In genomic region chr4:24071612-24072372, GRCh38 we compare ENCODE assay signal across 24 cellular contexts.
"Had no signal": no experiment of that assay in that cellular context is flagged by ENCODE, and none has a peak within 500 bp of the region (broad histone marks: within the 10 kb centered on the region; RNA-seq: fewer than 3 reads in every experiment).

No MANE protein-coding gene starts in this region.

- DNase-seq: colonic mucosa; effector CD8-positive, alpha-beta T cell; endodermal cell; foreskin fibroblast; heart left ventricle; left cardiac atrium; left ventricle myocardium inferior; lower lobe of right lung; natural killer cell; occipital lobe; ovary; stimulated activated CD4-positive, alpha-beta T cell treated with anti-CD3 and anti-CD28 coated beads, Interleukin-2, amount 100 ng/mL, for 24 hours; stimulated activated CD4-positive, alpha-beta T cell treated with anti-CD3 and anti-CD28 coated beads, Interleukin-4, amount 100 ng/mL, for 24 hours; stimulated activated naive CD4-positive, alpha-beta T cell treated with Interleukin-2 at 50 U/mL for 16 hours; stomach; thyroid gland; trophoblast cell had no signal

- H3K36me3 ChIP-seq: colonic mucosa, gastroesophageal sphincter, heart left ventricle, left ventricle myocardium inferior, lower lobe of right lung, ovary, stomach, thyroid gland, vagina had no signal

- H3K27me3 ChIP-seq: colonic mucosa, gastroesophageal sphincter, heart left ventricle, hepatocyte, ovary, stomach, thyroid gland, vagina had no signal

- H3K27ac ChIP-seq: colonic mucosa, gastroesophageal sphincter, heart left ventricle, hepatocyte, left ventricle myocardium inferior, lower lobe of right lung, ovary, stomach, vagina had no signal

- H3K4me3 ChIP-seq: colonic mucosa, gastroesophageal sphincter, heart left ventricle, hepatocyte, left ventricle myocardium inferior, lower lobe of right lung, ovary, smooth muscle cell, stomach, thyroid gland, vagina had no signal

- H3K9me3 ChIP-seq: colonic mucosa, gastroesophageal sphincter, heart left ventricle, left ventricle myocardium inferior, lower lobe of right lung, ovary, stomach, thyroid gland, vagina had no signal

- H3K4me1 ChIP-seq: colonic mucosa, gastroesophageal sphincter, lower lobe of right lung, stomach, vagina had no signal

- ATAC-seq: esophagus mucosa; gastroesophageal sphincter; heart left ventricle; left cardiac atrium; lower lobe of right lung; natural killer cell; sciatic nerve; stimulated activated effector memory CD8-positive, alpha-beta T cell treated with anti-CD3 and anti-CD28 coated beads, Interleukin-12 subunit alpha, Interleukin-12 subunit beta, amount 100 ng/mL, for 72 hours had no signal
